ENCODE assay signal across 9 cellular contexts in the genomic region with DNA sequence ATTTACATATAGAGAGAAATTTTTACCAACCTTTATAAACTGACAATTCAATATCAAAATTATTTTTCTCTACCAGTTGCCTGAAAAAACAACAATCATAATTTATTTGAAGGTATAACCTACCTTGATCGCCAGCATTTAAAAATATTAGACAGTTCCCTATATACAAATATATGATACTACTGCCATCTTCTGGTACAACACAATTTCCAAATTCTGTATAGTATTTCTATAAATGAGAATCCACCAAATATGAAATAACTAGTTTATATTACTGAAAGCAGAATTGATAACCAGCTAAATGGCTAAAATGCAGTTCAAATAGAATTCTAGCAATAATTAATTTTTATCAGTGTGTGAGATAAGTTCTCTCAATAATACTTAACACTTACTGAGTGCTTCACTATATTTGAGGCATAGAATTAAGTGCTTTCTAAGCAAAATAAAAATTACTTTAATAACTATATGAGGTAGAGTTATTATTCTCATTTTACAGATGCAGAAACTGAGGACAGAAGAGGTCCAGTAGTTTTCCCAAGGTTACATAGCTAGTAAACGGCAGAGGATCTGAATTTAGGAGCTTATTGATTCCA.
DNase-seq lines count a peak whose midpoint lies in the region; ATAC-seq and FAIRE-seq lines count a peak whose summit lies in the region.
"Had no signal": no experiment of that assay in that cellular context is flagged by ENCODE, and none has a peak within 500 bp of the region (broad histone marks: within the 10 kb centered on the region; RNA-seq: fewer than 3 reads in every experiment).

No MANE protein-coding gene starts in this region.

- in situ Hi-C loops in GM23248 (cut with MboI), result no loop called here

- no peaks in the 10 kb centered on the region for H3K4me1 ChIP-seq in GM23248 (ENCODE audit: insufficient read depth)

- H3K4me3 Mint-ChIP-seq in T-helper 17 cell, result no peak overlapping the region
- H3K4me3 Mint-ChIP-seq: dendritic cell treated with granulocyte-macrophage colony-stimulating factor and Interleukin-4, amounts not matched to agents 40 ng/mL and 50 ng/mL, for 4 days had no signal

- ATAC-seq in HG03139 (IDR thresholded peaks at IDR 0.05; ENCODE audit: unreplicated experiment), result no peak
- no peak for ATAC-seq in T-helper 17 cell

- no peaks in the 10 kb centered on the region for H3F3A ChIP-seq in GM23248 (ENCODE audit: insufficient read depth)

- no peaks in the 10 kb centered on the region for H4K20me1 ChIP-seq in GM23248 (ENCODE audit: insufficient read depth)

- peaks cover 4% of the 10 kb centered on the region for H3K4me1 Mint-ChIP-seq in T-helper 17 cell

- WGBS in GM23248 (ENCODE audit: low coverage in 1 of 2, low lambda C conversion rate in 2 of 2, missing lambda C conversion rate in 2 of 2), 2 experiments, result 53 to 56% methylated on average over 2 of the region's 2 CpGs

- H3K36me3 ChIP-seq in GM23248 (ENCODE audit: low read depth), result no peaks in the 10 kb centered on the region

- no peak overlapping the region for H2AFZ ChIP-seq in GM23248

- no peaks in the 10 kb centered on the region for H3K79me2 ChIP-seq in GM23248 (ENCODE audit: insufficient read depth)

- DNase-seq in AG08395 (ENCODE audit: low spot score) (peak; percentile 7), GM23248 (peak; percentile 43), RCC 7860 (ENCODE audit: low spot score) (peak; percentile 30), glomerular visceral epithelial cell (ENCODE audit: extremely low spot score) (peak; percentile 3), GF-D8 (lab: John Stamatoyannopoulos, UW) (no peak), T-helper 17 cell (no peak), ureter (ENCODE audit: low spot score) (no peak)

- no peaks in the 10 kb centered on the region for H3K27me3 Mint-ChIP-seq in T-helper 17 cell

- H3K9me3 ChIP-seq in GM23248 (ENCODE audit: low read depth) (no peaks in the 10 kb centered on the region), T-helper 17 cell (ENCODE audit: control insufficient read depth, low read length, poor library complexity, severe bottlenecking) (no peaks in the 10 kb centered on the region)

- H3K27ac ChIP-seq in GM23248, result no peak overlapping the region

- no peak overlapping the region for H3K4me2 ChIP-seq in GM23248 (ENCODE audit: unreplicated experiment)

- FAIRE-seq in RCC 7860 (lab: Jason Lieb, UNC), result peak; percentile 80

- no peaks in the 10 kb centered on the region for H3K9me2 ChIP-seq in GM23248 (ENCODE audit: insufficient read depth)

- no peak overlapping the region for H3K4me3 ChIP-seq in GM23248

- H3K36me3 Mint-ChIP-seq in T-helper 17 cell (ENCODE audit: low read depth), result peaks cover 3% of the 10 kb centered on the region

- H3K27me3 ChIP-seq in GM23248 (replicated peaks; ENCODE audit: insufficient read depth), result no peaks in the 10 kb centered on the region

- no peak overlapping the region for H3K9ac ChIP-seq in GM23248

- H3K27ac Mint-ChIP-seq in T-helper 17 cell, result no peak overlapping the region
- H3K27ac Mint-ChIP-seq: dendritic cell treated with granulocyte-macrophage colony-stimulating factor and Interleukin-4, amounts not matched to agents 40 ng/mL and 50 ng/mL, for 4 days had no signal

Comparison
In these comparisons a context has a peak if more than half of its experiments do, and no peak if none do; other contexts are left out.
1. DNase-seq: peak in AG08395 (single experiment), GM23248 (single experiment), RCC 7860 (single experiment) and glomerular visceral epithelial cell (single experiment); none in GF-D8 (single experiment), T-helper 17 cell (0 of 3) and ureter (single experiment).